11 cellular contexts compared by ENCODE assay signal in the genomic region with DNA sequence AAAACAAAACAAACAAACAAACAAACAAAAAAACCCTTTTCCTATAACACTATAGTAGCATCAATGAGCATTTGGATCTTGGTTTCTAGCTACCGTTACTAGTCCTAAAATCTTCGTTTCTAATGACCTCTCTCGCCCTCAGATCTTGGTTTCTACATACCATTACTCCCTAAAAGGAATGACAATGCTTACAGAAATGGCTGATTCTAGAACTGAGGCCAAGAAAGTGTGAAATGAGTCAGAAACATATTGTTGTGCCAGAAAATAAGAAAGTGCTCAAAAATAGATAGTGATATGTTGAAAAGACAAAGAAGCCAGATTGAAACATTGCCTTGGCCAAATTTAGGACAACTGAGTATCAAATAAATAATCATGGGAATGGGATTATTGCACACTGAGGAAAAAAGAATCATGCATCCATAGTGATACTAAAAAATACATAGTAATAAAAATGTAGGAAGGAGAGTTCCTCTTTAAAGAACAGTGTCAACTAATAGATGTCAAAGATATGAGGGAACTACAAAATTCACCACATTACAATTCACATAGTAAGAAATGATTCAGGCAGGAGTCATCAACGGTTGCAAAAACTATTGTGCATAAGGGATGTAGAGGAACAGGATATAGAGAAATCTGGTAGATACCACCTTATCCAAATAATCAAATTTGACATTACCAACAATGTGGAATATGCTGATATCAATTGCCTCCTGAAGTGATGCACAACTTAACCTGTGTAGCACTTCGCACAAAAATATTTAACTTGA.
A peak's percentile ranks its signal among the peaks of the same experiment; 100 is the strongest.
DNase-seq lines count a peak whose midpoint lies in the region; ATAC-seq, FAIRE-seq and TF ChIP-seq lines count a peak whose summit lies in the region.
"Had no signal": no experiment of that assay in that cellular context is flagged by ENCODE, and none has a peak within 500 bp of the region (broad histone marks: within the 10 kb centered on the region; RNA-seq: fewer than 3 reads in every experiment).

No MANE protein-coding gene starts in this region.

- TF ChIP-seq CTCF in endothelial cell of umbilical vein (IDR thresholded peaks at IDR 0.05; ENCODE audit: extremely low read depth in 1 of 2, insufficient read depth in 1 of 2, low read depth in 1 of 2, low read length in 2 of 2), result no peak
- TF ChIP-seq CTCF in prostate gland (IDR thresholded peaks at IDR 0.05), result no peak

- peak; percentile 83 for ATAC-seq in GM19351 (IDR thresholded peaks at IDR 0.05; ENCODE audit: unreplicated experiment)
- ATAC-seq in GM19467 (IDR thresholded peaks at IDR 0.05; ENCODE audit: unreplicated experiment), result no peak
- ATAC-seq: lower lobe of right lung had no signal

- POLR2A ChIA-PET in endothelial cell of umbilical vein (lab: Charles Lee), result no interaction called here

- H3K9me3 ChIP-seq in endothelial cell of umbilical vein (replicated peaks; ENCODE audit: control insufficient read depth, insufficient read depth, low read length) (no peaks in the 10 kb centered on the region), small intestine (ENCODE audit: control insufficient read depth, low read depth) (no peaks in the 10 kb centered on the region), prostate gland (no peaks in the 10 kb centered on the region)
- H3K9me3 ChIP-seq: lower lobe of right lung, sigmoid colon had no signal

- dilution Hi-C loops in endothelial cell of umbilical vein (cut with MboI; ENCODE audit: extremely low pct_ligation_motif_present, low sequenced_read_pairs), result no loop called here

- CTCF ChIA-PET in endothelial cell of umbilical vein (lab: Charles Lee), result interaction anchor here (0.8 to 1.5 kb wide), 5 partner anchors 24 to 654 kb away, joined by 3 to 5 read pairs (median 4); no protein-coding TSS in a partner anchor

- H3K27me3 ChIP-seq in endothelial cell of umbilical vein (ENCODE audit: control insufficient read depth in 2 of 2, insufficient read depth in 2 of 2, low read length in 2 of 2) (no peaks in the 10 kb centered on the region), small intestine (ENCODE audit: control insufficient read depth in 2 of 2, insufficient read depth in 2 of 2, low read length in 2 of 2) (no peaks in the 10 kb centered on the region), prostate gland (replicated peaks; ENCODE audit: insufficient read depth) (no peaks in the 10 kb centered on the region)
- H3K27me3 ChIP-seq: sigmoid colon had no signal

- H3K79me2 ChIP-seq in endothelial cell of umbilical vein (ENCODE audit: control insufficient read depth, insufficient read depth, low read length), result no peaks in the 10 kb centered on the region

- H3K9ac ChIP-seq in endothelial cell of umbilical vein (replicated peaks; ENCODE audit: extremely low read depth, insufficient read depth, low read length), result no peak overlapping the region

- peak; percentile 89 for DNase-seq in HT1080 (ENCODE audit: low read depth)
- DNase-seq in endothelial cell of umbilical vein (ENCODE audit: low read depth, low spot score), result peak; percentile 75
- DNase-seq in smooth muscle cell of the brain vasculature (ENCODE audit: low read depth, low spot score), result peak; percentile 10
- no peak for DNase-seq in small intestine
- no peak for DNase-seq in prostate gland (ENCODE audit: low spot score)
- DNase-seq: amygdala, lower lobe of right lung, sigmoid colon had no signal

- H2AFZ ChIP-seq in endothelial cell of umbilical vein (ENCODE audit: low read depth, low read length), result peak overlapping the region; percentile 48

- no peaks in the 10 kb centered on the region for H3K9me1 ChIP-seq in endothelial cell of umbilical vein (replicated peaks; ENCODE audit: control insufficient read depth, extremely low read depth, insufficient read depth, low read length)

- H3K4me3 ChIP-seq in endothelial cell of umbilical vein (replicated peaks in 1 of 3; ENCODE audit: insufficient read depth in 1 of 3, low read depth in 1 of 3, low read length in 3 of 3) (no peak overlapping the region), small intestine (ENCODE audit: low read depth in 1 of 2, low read length in 2 of 2) (no peak overlapping the region), prostate gland (no peak overlapping the region)
- H3K4me3 ChIP-seq: lower lobe of right lung, sigmoid colon, SK-N-MC had no signal

- BruUV-seq in endothelial cell of umbilical vein (replicated peaks; lab: Mats Ljungman, UMichigan), result no TSS peak

- H3K36me3 ChIP-seq in endothelial cell of umbilical vein (ENCODE audit: control insufficient read depth in 2 of 2, extremely low read depth in 1 of 2, insufficient read depth in 2 of 2, low read length in 2 of 2), result no peaks in the 10 kb centered on the region
- no peaks in the 10 kb centered on the region for H3K36me3 ChIP-seq in small intestine (ENCODE audit: control insufficient read depth in 2 of 2, insufficient read depth in 2 of 2, low read length in 2 of 2)
- H3K36me3 ChIP-seq in prostate gland, result no peaks in the 10 kb centered on the region
- H3K36me3 ChIP-seq: lower lobe of right lung, sigmoid colon had no signal

- FAIRE-seq in endothelial cell of umbilical vein (lab: Jason Lieb, UNC), result peak; percentile 78
- FAIRE-seq in small intestine (lab: Jason Lieb, UNC), result no peak

- H3K27ac ChIP-seq in endothelial cell of umbilical vein (ENCODE audit: insufficient read depth, low read depth, low read length) (peak overlapping the region; percentile 38), small intestine (ENCODE audit: low read depth in 1 of 2, low read length in 1 of 2) (no peak overlapping the region), prostate gland (no peak overlapping the region)
- H3K27ac ChIP-seq: lower lobe of right lung, sigmoid colon, SK-N-MC had no signal

- intact Hi-C loops in endothelial cell of umbilical vein (cut with micrococcal nuclease), result loop anchor here (2.0 to 10.0 kb wide), 3 partner anchors 130 to 658 kb away; a partner anchor contains a TSS
- intact Hi-C loops in prostate gland (cut with DNase I), result no loop called here

- H4K20me1 ChIP-seq in endothelial cell of umbilical vein (replicated peaks; ENCODE audit: control insufficient read depth, extremely low read depth, insufficient read depth, low read length), result no peaks in the 10 kb centered on the region

- TF ChIP-seq POLR2A in endothelial cell of umbilical vein (IDR thresholded peaks at IDR 0.05; ENCODE audit: low read depth, low read length) (no peak), prostate gland (IDR thresholded peaks at IDR 0.05) (no peak)

- 78 to 90% (median 89%) methylated on average over 5 of the region's 5 CpGs for WGBS in small intestine, 3 donors
- WGBS in prostate gland, result 91% methylated on average over 5 of the region's 5 CpGs

- peak overlapping the region; percentile 59 for H3K4me2 ChIP-seq in endothelial cell of umbilical vein (ENCODE audit: insufficient read depth, low read length)

- H3K4me1 ChIP-seq in endothelial cell of umbilical vein (ENCODE audit: control insufficient read depth, extremely low read depth, insufficient read depth, low read length) (peaks cover 12% of the 10 kb centered on the region), small intestine (ENCODE audit: control insufficient read depth in 2 of 2, insufficient read depth in 1 of 2, low read depth in 1 of 2, low read length in 1 of 2) (no peaks in the 10 kb centered on the region), prostate gland (replicated peaks) (no peaks in the 10 kb centered on the region)
- H3K4me1 ChIP-seq: lower lobe of right lung had no signal

TF ChIP-seq in endothelial cell of umbilical vein, 7 proteins besides CTCF, POLR2A, EP300 and RAD21:
- TF ChIP-seq POLR2AphosphoS5 (IDR thresholded peaks at IDR 0.05; ENCODE audit: insufficient read depth, low read depth, low read length) (no peak), MYC (IDR thresholded peaks at IDR 0.05; ENCODE audit: low read depth, low read length) (no peak), FOS (IDR thresholded peaks at IDR 0.05; ENCODE audit: borderline replicate concordance, insufficient read depth, low read length) (peak; percentile 81), EZH2 (IDR thresholded peaks at IDR 0.05; ENCODE audit: borderline replicate concordance, low read depth, low read length, severe bottlenecking) (no peak), GATA2 (IDR thresholded peaks at IDR 0.05; ENCODE audit: insufficient read depth, insufficient read length, low read depth, low read length) (peak; percentile 94)
- TF ChIP-seq, protein P1, sequence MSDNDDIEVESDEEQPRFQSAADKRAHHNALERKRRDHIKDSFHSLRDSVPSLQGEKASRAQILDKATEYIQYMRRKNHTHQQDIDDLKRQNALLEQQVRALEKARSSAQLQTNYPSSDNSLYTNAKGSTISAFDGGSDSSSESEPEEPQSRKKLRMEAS (IDR thresholded peaks at IDR 0.05; ENCODE audit: insufficient read depth, insufficient read length), result no peak

Comparison
In these comparisons a context has a peak if more than half of its experiments do, and no peak if none do; other contexts are left out.
1. DNase-seq: peak in HT1080 (single experiment), endothelial cell of umbilical vein (single experiment) and smooth muscle cell of the brain vasculature (single experiment); none in small intestine (single experiment) and prostate gland (single experiment).